Comparison of ENCODE assay signal across 9 cellular contexts in genomic region chr2:29113891-29114321, GRCh38. TPM values are rescaled to one million over a fixed set of nuclear protein-coding genes. Genes with fewer than 3 reads are reported as not detected.
DNase-seq lines count a peak whose midpoint lies in the region; ATAC-seq and TF ChIP-seq lines count a peak whose summit lies in the region.
"Had no signal": no experiment of that assay in that cellular context is flagged by ENCODE, and none has a peak within 500 bp of the region (broad histone marks: within the 10 kb centered on the region; RNA-seq: fewer than 3 reads in every experiment).

No MANE protein-coding gene starts in this region.

- peak overlapping the region in 1 of 2 experiments; percentile 92; a peak in 2 of 4 replicates for H3K27ac ChIP-seq in SK-N-SH (ENCODE audit: low read depth in 2 of 2, low read length in 1 of 2)
- H3K27ac ChIP-seq in fibroblast of lung (ENCODE audit: insufficient read depth, low read length) = peak overlapping the region; percentile 68
- peak overlapping the region in 3 of 4 donors; percentile 43 to 94 (median 93) for H3K27ac ChIP-seq in sigmoid colon

- POLR2A ChIA-PET in SK-N-SH (lab: Yijun Ruan, JAX) = interaction anchor here (1.0 to 1.6 kb wide), 5 partner anchors 9 to 802 kb away, joined by 3 to 6 read pairs (median 4); no protein-coding TSS in a partner anchor

- H3K79me2 ChIP-seq in SK-N-SH (ENCODE audit: insufficient read depth) = peaks cover 16% of the 10 kb centered on the region
- peaks cover 20% of the 10 kb centered on the region for H3K79me2 ChIP-seq in fibroblast of lung (ENCODE audit: control insufficient read depth, insufficient read depth, low read length)

- H4K20me1 ChIP-seq in SK-N-SH (ENCODE audit: insufficient read depth) (no peaks in the 10 kb centered on the region), fibroblast of lung (ENCODE audit: control insufficient read depth, extremely low read depth, insufficient read depth, low read length) (no peaks in the 10 kb centered on the region)

- H3K36me3 ChIP-seq in SK-N-SH (replicated peaks in 1 of 2; ENCODE audit: control insufficient read depth in 1 of 2, insufficient read depth in 2 of 2, low read length in 1 of 2) (no peaks in the 10 kb centered on the region), fibroblast of lung (ENCODE audit: control insufficient read depth, insufficient read depth, low read length) (no peaks in the 10 kb centered on the region), sigmoid colon (no peaks in the 10 kb centered on the region)
- H3K36me3 ChIP-seq: thoracic aorta had no signal

- H3K4me2 ChIP-seq in SK-N-SH (no peak overlapping the region), fibroblast of lung (ENCODE audit: extremely low read depth, insufficient read depth, low read length) (no peak overlapping the region)

- H3K9me3 ChIP-seq in SK-N-SH (no peaks in the 10 kb centered on the region), fibroblast of lung (ENCODE audit: control insufficient read depth, insufficient read depth, low read depth, low read length) (no peaks in the 10 kb centered on the region), sigmoid colon (no peaks in the 10 kb centered on the region)
- H3K9me3 ChIP-seq: thoracic aorta had no signal

- H3K27me3 ChIP-seq in SK-N-SH (ENCODE audit: insufficient read depth) = no peaks in the 10 kb centered on the region
- no peaks in the 10 kb centered on the region for H3K27me3 ChIP-seq in fibroblast of lung (ENCODE audit: control insufficient read depth, insufficient read depth, low read length)
- no peaks in the 10 kb centered on the region for H3K27me3 ChIP-seq in sigmoid colon

- no peak for TF ChIP-seq CTCF in SK-N-SH (IDR thresholded peaks at IDR 0.05)
- TF ChIP-seq CTCF in fibroblast of lung (conservative IDR thresholded peaks at IDR 0.05 in 1 of 2, IDR thresholded peaks at IDR 0.05 in 1 of 2; ENCODE audit: low read depth in 1 of 2, low read length in 2 of 2) = no peak
- TF ChIP-seq CTCF in sigmoid colon (IDR thresholded peaks at IDR 0.05) = no peak
- TF ChIP-seq CTCF in omental fat pad (IDR thresholded peaks at IDR 0.05) = no peak

- ATAC-seq in HG02798 (IDR thresholded peaks at IDR 0.05; ENCODE audit: poor library complexity, unreplicated experiment) = peak; percentile 26
- no peak for ATAC-seq in HG03045 (IDR thresholded peaks at IDR 0.05; ENCODE audit: unreplicated experiment)
- no peak for ATAC-seq in omental fat pad (ENCODE audit: low FRiP score)

- TF ChIP-seq EP300 in SK-N-SH (IDR thresholded peaks at IDR 0.05; ENCODE audit: borderline replicate concordance in 1 of 2, low read depth in 1 of 2, low read length in 1 of 2) (peak in 1 of 2 experiments; percentile 10; a peak in 1 of 4 replicates), sigmoid colon (IDR thresholded peaks at IDR 0.05) (no peak)

- H3K4me1 ChIP-seq in SK-N-SH (ENCODE audit: control insufficient read depth in 1 of 2, insufficient read depth in 2 of 2, low read depth in 1 of 2, low read length in 1 of 2) (peaks cover 15 to 38% of the 10 kb centered on the region in 2 experiments; a peak in 3 of 4 replicates), fibroblast of lung (ENCODE audit: control insufficient read depth, extremely low read depth, insufficient read depth, low read length) (peaks cover 27% of the 10 kb centered on the region), sigmoid colon (peaks cover 0 to 28% (median 19%) of the 10 kb centered on the region in 4 donors)

- H3K4me3 ChIP-seq in SK-N-SH (ENCODE audit: low read depth in 2 of 2, low read length in 1 of 2) = no peak overlapping the region
- no peak overlapping the region for H3K4me3 ChIP-seq in fibroblast of lung (replicated peaks in 1 of 4; ENCODE audit: control extremely low read depth in 1 of 4, insufficient read depth in 1 of 4, low read depth in 3 of 4, low read length in 4 of 4)
- H3K4me3 ChIP-seq in sigmoid colon = no peak overlapping the region

- TF ChIP-seq POLR2A in sigmoid colon (IDR thresholded peaks at IDR 0.05) = no peak

- peak; percentile 27 for DNase-seq in COLO668 (lab: John Stamatoyannopoulos, UW; ENCODE audit: unreplicated experiment)
- peak; percentile 78 for DNase-seq in SK-N-SH
- peak; percentile 83 to 88 for DNase-seq in fibroblast of lung (ENCODE audit: low read depth in 2 of 2)
- DNase-seq in sigmoid colon = peak; percentile 77
- DNase-seq in omental fat pad (ENCODE audit: low spot score) = no peak
- no peak for DNase-seq in NCI-H1105 treated with DMSO at 0.1 percent for 48 hours (lab: John Stamatoyannopoulos, UW)

- 49% methylated on average over 4 of the region's 4 CpGs for WGBS in SK-N-SH (ENCODE audit: low lambda C conversion rate)
- WGBS in sigmoid colon, 2 donors = 47 to 59% methylated on average over 4 of the region's 4 CpGs

- H3F3A ChIP-seq in SK-N-SH (replicated peaks; ENCODE audit: insufficient read depth) = peaks cover 15% of the 10 kb centered on the region

- intact Hi-C loops in sigmoid colon (cut with DNase I) = loop anchor here (2.0 to 10.0 kb wide), 2 partner anchors 51 to 159 kb away; no protein-coding TSS in a partner anchor

- CTCF ChIA-PET in SK-N-SH (lab: Yijun Ruan, JAX) = interaction anchor here (0.9 to 2.0 kb wide), 4 partner anchors 9 to 811 kb away, joined by 3 to 9 read pairs (median 5); no protein-coding TSS in a partner anchor

- H3K9ac ChIP-seq in SK-N-SH (no peak overlapping the region), fibroblast of lung (ENCODE audit: insufficient read depth, low read length) (no peak overlapping the region)

- no peaks in the 10 kb centered on the region for H3K9me2 ChIP-seq in SK-N-SH

- TF ChIP-seq RAD21 in SK-N-SH (IDR thresholded peaks at IDR 0.05; ENCODE audit: low read length) = no peak

- H2AFZ ChIP-seq in SK-N-SH (ENCODE audit: low read depth) = no peak overlapping the region
- no peak overlapping the region for H2AFZ ChIP-seq in fibroblast of lung (ENCODE audit: low read length)

TF ChIP-seq in SK-N-SH, 30 proteins besides CTCF, POLR2A, EP300 and RAD21:
- TF ChIP-seq RCOR1 (IDR thresholded peaks at IDR 0.05; ENCODE audit: low read length) = 0 out of 2 replicates have a peak, but pooled peaks have one; percentile 2
- TF ChIP-seq NRF1 (IDR thresholded peaks at IDR 0.05; ENCODE audit: low read depth, low read length) = no peak
- TF ChIP-seq RXRA (IDR thresholded peaks at IDR 0.05; ENCODE audit: borderline replicate concordance, low read depth) = no peak
- TF ChIP-seq GATA2 (CRISPR knock-in tag; IDR thresholded peaks at IDR 0.05) = peak; percentile 35
- TF ChIP-seq MXI1 (IDR thresholded peaks at IDR 0.05; ENCODE audit: low read depth, low read length) = no peak; the same call in 1 of the 2 replicates
- TF ChIP-seq SIN3A (IDR thresholded peaks at IDR 0.05; ENCODE audit: borderline replicate concordance, low read depth, low read length) = no peak

RNA-seq across cellular contexts. Expression of gene CLIP4, which starts 1.3 kb away (rescaled TPM):
- 12.7 and 20.7 TPM in 2 replicates for polyA plus RNA-seq in SK-N-SH (2012; rRNA removed)
- polyA plus RNA-seq in SK-N-SH (2012; cell fraction: cytosol; rRNA removed) = 15.0 TPM in 2 replicates
- polyA plus RNA-seq in SK-N-SH (2012; cell fraction: nucleus; rRNA removed) = 25.7 and 44.2 TPM in 2 replicates
- total RNA-seq in fibroblast of lung = 123 and 127 TPM in 2 replicates
- 39.9 and 40.3 TPM in 2 replicates for polyA plus RNA-seq in fibroblast of lung
- 23.5 and 27.5 TPM in 2 replicates for polyA plus RNA-seq in fibroblast of lung (2012)
- polyA minus RNA-seq in fibroblast of lung (ENCODE audit: low replicate concordance) = 14.3 and 25.0 TPM in 2 replicates
- 10 to 100 TPM; 68.5 to 94.6 (median 80.7) TPM for total RNA-seq in sigmoid colon
- polyA plus RNA-seq in sigmoid colon = 1 to 10 TPM; 1.8 to 8.4 (median 5.0) TPM
- 10 to 100 TPM; 45.4 to 84.0 (median 61.3) TPM for total RNA-seq in omental fat pad

RNA-seq across cellular contexts. Expression of gene PCARE, which starts 39.6 kb away (rescaled TPM):
- polyA plus RNA-seq in SK-N-SH (2012; rRNA removed) = not detected in 2 replicates
- polyA plus RNA-seq in SK-N-SH (2012; cell fraction: cytosol; rRNA removed) = not detected in 2 replicates
- not detected in 2 replicates for polyA plus RNA-seq in SK-N-SH (2012; cell fraction: nucleus; rRNA removed)
- under 0.01 TPM in 1 of 2 replicates, not detected in the other for total RNA-seq in fibroblast of lung
- polyA plus RNA-seq in fibroblast of lung = not detected in 2 replicates
- not detected in 2 replicates for polyA plus RNA-seq in fibroblast of lung (2012)
- not detected in 2 replicates for polyA minus RNA-seq in fibroblast of lung (ENCODE audit: low replicate concordance)
- under 1 TPM in 2 of 4 donors, not detected in 2; under 0.01 to 0.14 TPM for total RNA-seq in sigmoid colon
- not detected for polyA plus RNA-seq in sigmoid colon
- total RNA-seq in omental fat pad = under 1 TPM in 1 of 4 donors, not detected in 3; 0.09 TPM
- total RNA-seq: thoracic aorta had no signal

Comparison
In these comparisons a context has a peak if more than half of its experiments do, and no peak if none do; other contexts are left out.
1. DNase-seq: peak in COLO668 (single experiment), SK-N-SH (single experiment), fibroblast of lung (2 of 2) and sigmoid colon (single experiment); none in omental fat pad (single experiment) and NCI-H1105 treated with DMSO at 0.1 percent for 48 hours (single experiment).